ENCODE assay signal across 28 cellular contexts in genomic region chr2:112534826-112535225, GRCh38.
"Had no signal": no experiment of that assay in that cellular context is flagged by ENCODE, and none has a peak within 500 bp of the region (broad histone marks: within the 10 kb centered on the region; RNA-seq: fewer than 3 reads in every experiment).

No MANE protein-coding gene starts in this region.

- H3K4me3 ChIP-seq: colonic mucosa, coronary artery, dorsolateral prefrontal cortex, esophagus muscularis mucosa, esophagus squamous epithelium, gastrocnemius medialis, gastroesophageal sphincter, heart left ventricle, heart right ventricle had no signal

- H3K4me1 ChIP-seq: colonic mucosa, esophagus muscularis mucosa, esophagus squamous epithelium, foreskin keratinocyte, gastrocnemius medialis, gastroesophageal sphincter, heart left ventricle had no signal

- ATAC-seq: effector memory CD8-positive, alpha-beta T cell; esophagus mucosa; foreskin keratinocyte; gastrocnemius medialis; gastroesophageal sphincter; heart left ventricle; heart right ventricle had no signal

- H3K36me3 ChIP-seq: colonic mucosa had no signal

- H3K4me1 Mint-ChIP-seq: endodermal cell had no signal

- H3K9me3 Mint-ChIP-seq: dendritic cell treated with granulocyte-macrophage colony-stimulating factor and Interleukin-4, amounts not matched to agents 40 ng/mL and 50 ng/mL, for 4 days; effector memory CD8-positive, alpha-beta T cell had no signal

- H3K27ac ChIP-seq: colonic mucosa, coronary artery, dorsolateral prefrontal cortex, epithelial cell of prostate, esophagus muscularis mucosa, esophagus squamous epithelium, foreskin keratinocyte, gastrocnemius medialis, gastroesophageal sphincter, heart left ventricle, heart right ventricle had no signal

- H3K9me3 ChIP-seq: colonic mucosa, esophagus muscularis mucosa, esophagus squamous epithelium, gastrocnemius medialis, gastroesophageal sphincter, heart left ventricle, heart right ventricle had no signal

- DNase-seq: colonic mucosa; dermis blood vessel endothelial cell; dorsolateral prefrontal cortex; effector CD4-positive, alpha-beta T cell; effector CD8-positive, alpha-beta T cell; effector memory CD4-positive, alpha-beta T cell; effector memory CD8-positive, alpha-beta T cell; endodermal cell; erythroblast; esophagus squamous epithelium; foreskin fibroblast; foreskin keratinocyte; foreskin melanocyte; gastrocnemius medialis; glutamatergic neuron; head of caudate nucleus; heart left ventricle; heart right ventricle had no signal

- H3K27me3 ChIP-seq: colonic mucosa, dorsolateral prefrontal cortex, esophagus muscularis mucosa, esophagus squamous epithelium, foreskin keratinocyte, gastrocnemius medialis, gastroesophageal sphincter, heart left ventricle, heart right ventricle had no signal

- H3K27me3 Mint-ChIP-seq: dendritic cell treated with granulocyte-macrophage colony-stimulating factor and Interleukin-4, amounts not matched to agents 40 ng/mL and 50 ng/mL, for 4 days; effector memory CD8-positive, alpha-beta T cell had no signal

- FAIRE-seq: colon, endometrium, endothelial cell of umbilical vein, frontal cortex had no signal

- H3K27ac Mint-ChIP-seq: dendritic cell treated with granulocyte-macrophage colony-stimulating factor and Interleukin-4, amounts not matched to agents 40 ng/mL and 50 ng/mL, for 4 days; effector memory CD8-positive, alpha-beta T cell; endodermal cell had no signal

- H3K4me3 Mint-ChIP-seq: dendritic cell treated with granulocyte-macrophage colony-stimulating factor and Interleukin-4, amounts not matched to agents 40 ng/mL and 50 ng/mL, for 4 days; effector memory CD8-positive, alpha-beta T cell; endodermal cell had no signal
